ENCODE assay signal across 6 cellular contexts in the genomic region with DNA sequence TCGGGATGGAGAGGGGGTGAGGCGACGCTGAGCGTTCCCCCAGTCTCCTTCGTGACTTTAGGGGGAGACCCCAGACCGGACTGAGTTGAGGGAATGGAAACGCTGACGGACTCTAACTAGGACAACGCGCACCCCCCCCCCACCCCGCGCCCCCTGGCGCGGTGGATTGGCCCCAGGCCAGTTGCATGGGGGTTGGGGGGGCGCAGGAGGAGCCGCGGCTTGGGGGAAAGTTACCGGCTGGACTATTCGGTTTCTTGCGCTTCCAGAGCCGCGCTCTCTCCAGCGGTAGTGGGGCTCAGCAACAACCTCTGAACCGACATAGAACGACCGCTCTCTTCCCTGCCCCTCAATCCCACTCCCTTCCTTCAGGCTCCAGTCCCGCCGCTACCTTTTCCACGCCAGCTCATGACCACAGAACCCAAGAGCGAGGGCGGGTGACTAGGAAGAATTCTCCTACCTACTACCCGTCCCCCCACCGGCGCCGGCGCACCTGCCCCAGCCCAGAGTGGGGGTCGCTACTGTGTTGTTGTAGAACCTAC. TPM values are rescaled to one million over a fixed set of nuclear protein-coding genes. Genes with fewer than 3 reads are reported as not detected.
DNase-seq lines count a peak whose midpoint lies in the region; ATAC-seq lines count a peak whose summit lies in the region.

No MANE protein-coding gene starts in this region.

- peak overlapping the region; percentile 88 to 98 for H3K18ac ChIP-seq in mesenchymal stem cell (ENCODE audit: low read depth in 1 of 2, low read length in 2 of 2)

- H3K79me1 ChIP-seq in mesenchymal stem cell (replicated peaks; ENCODE audit: low read length, poor library complexity, severe bottlenecking), result peaks cover 15% of the 10 kb centered on the region

- ATAC-seq in HG02571 (IDR thresholded peaks at IDR 0.05; ENCODE audit: unreplicated experiment), result no peak

- H3K4me1 Mint-ChIP-seq in activated naive CD8-positive, alpha-beta T cell treated with anti-CD3 and anti-CD28 coated beads for 36 hours, result peaks cover 48% of the 10 kb centered on the region

- peak overlapping the region; percentile 86 for H3K4me3 Mint-ChIP-seq in activated naive CD8-positive, alpha-beta T cell treated with anti-CD3 and anti-CD28 coated beads for 36 hours

- H3K36me3 Mint-ChIP-seq in activated naive CD8-positive, alpha-beta T cell treated with anti-CD3 and anti-CD28 coated beads for 36 hours, result peaks cover 6% of the 10 kb centered on the region

- H2BK15ac ChIP-seq in mesenchymal stem cell (ENCODE audit: low read depth, poor library complexity, severe bottlenecking), result peak overlapping the region; percentile 93

- peak overlapping the region in 1 of 2 experiments; percentile 97 for H3K14ac ChIP-seq in mesenchymal stem cell (ENCODE audit: low read length in 2 of 2)

- no peaks in the 10 kb centered on the region for H3K9me3 ChIP-seq in mesenchymal stem cell (ENCODE audit: control insufficient read depth, low read length)

- peak overlapping the region; percentile 97 for H4K91ac ChIP-seq in mesenchymal stem cell (ENCODE audit: low read length)

- H3K4me2 ChIP-seq in mesenchymal stem cell (ENCODE audit: low read length, poor library complexity, severe bottlenecking), result peak overlapping the region; percentile 62

- DNase-seq in NCI-H345 (lab: John Stamatoyannopoulos, UW) (peak; percentile 72), NCI-H345 treated with DMSO at 0.1 percent for 48 hours (lab: John Stamatoyannopoulos, UW; ENCODE audit: unreplicated experiment) (no peak), mesenchymal stem cell (peak; percentile 56), NCI-H510A treated with DMSO at 0.1 percent for 48 hours (lab: John Stamatoyannopoulos, UW) (no peak)
- no peak for DNase-seq in activated naive CD8-positive, alpha-beta T cell treated with anti-CD3 and anti-CD28 coated beads for 36 hours

- H2AFZ ChIP-seq in mesenchymal stem cell (ENCODE audit: low read depth, low read length), result no peak overlapping the region

- peak overlapping the region; percentile 55 for H2AK5ac ChIP-seq in mesenchymal stem cell (ENCODE audit: low read length, severe bottlenecking)

- WGBS in mesenchymal stem cell, result under 1% methylated on average over 15 of the region's 37 CpGs

- H4K8ac ChIP-seq in mesenchymal stem cell (ENCODE audit: low read length), result peak overlapping the region; percentile 91

- H3K27ac Mint-ChIP-seq in activated naive CD8-positive, alpha-beta T cell treated with anti-CD3 and anti-CD28 coated beads for 36 hours, result peak overlapping the region; percentile 90

- H3K9ac ChIP-seq in mesenchymal stem cell (ENCODE audit: low read length), result peak overlapping the region; percentile 96

- peak overlapping the region; percentile 98 for H2BK120ac ChIP-seq in mesenchymal stem cell (ENCODE audit: low read depth, low read length)

- peak overlapping the region in 1 of 2 experiments; percentile 86 for H3K23ac ChIP-seq in mesenchymal stem cell (ENCODE audit: low read length in 2 of 2)

- peak overlapping the region; percentile 68 for H2BK5ac ChIP-seq in mesenchymal stem cell (ENCODE audit: low read depth, low read length, poor library complexity, severe bottlenecking)

- peak overlapping the region; percentile 15 to 61 for H2BK12ac ChIP-seq in mesenchymal stem cell (ENCODE audit: low read length in 2 of 2)

- H3K36me3 ChIP-seq in mesenchymal stem cell (ENCODE audit: control insufficient read depth in 1 of 2, insufficient read depth in 2 of 2, low read depth in 1 of 2, low read length in 2 of 2), result peaks cover 3 to 27% of the 10 kb centered on the region in 2 experiments

- peak overlapping the region; percentile 87 for H3K27ac ChIP-seq in mesenchymal stem cell (ENCODE audit: low read length, poor library complexity, severe bottlenecking)

- H3K4me3 ChIP-seq in mesenchymal stem cell (ENCODE audit: insufficient read depth in 1 of 2, low read depth in 1 of 2, low read length in 2 of 2), result peak overlapping the region; percentile 83 to 100

- no peaks in the 10 kb centered on the region for H3K27me3 ChIP-seq in mesenchymal stem cell (ENCODE audit: control insufficient read depth in 1 of 2, insufficient read depth in 1 of 2, low read length in 2 of 2)

- H3K9me3 Mint-ChIP-seq in activated naive CD8-positive, alpha-beta T cell treated with anti-CD3 and anti-CD28 coated beads for 36 hours, result no peaks in the 10 kb centered on the region

- H3K4me1 ChIP-seq in mesenchymal stem cell (ENCODE audit: control insufficient read depth, insufficient read depth, low read depth, low read length), result peaks cover 42% of the 10 kb centered on the region

- peaks cover 3% of the 10 kb centered on the region for H3K27me3 Mint-ChIP-seq in activated naive CD8-positive, alpha-beta T cell treated with anti-CD3 and anti-CD28 coated beads for 36 hours

- H3K4ac ChIP-seq in mesenchymal stem cell (ENCODE audit: low read depth in 1 of 2, low read length in 2 of 2), result peak overlapping the region; percentile 85 to 89

RNA-seq across cellular contexts. Expression of gene ZBTB7B, which starts 0.7 kb away (rescaled TPM):
- 10 to 100 TPM; 14.1 to 14.4 TPM for total RNA-seq in activated naive CD8-positive, alpha-beta T cell treated with anti-CD3 and anti-CD28 coated beads for 36 hours
- polyA plus RNA-seq in mesenchymal stem cell (2013, experiment 1 of 2), result 18.3 TPM
- 18.3 TPM for polyA plus RNA-seq in mesenchymal stem cell (2013, experiment 2 of 2)

RNA-seq across cellular contexts. Expression of gene LENEP, which starts 9.9 kb away (rescaled TPM):
- under 1 TPM in 1 of 2 experiments, not detected in 1; 0.66 TPM for total RNA-seq in activated naive CD8-positive, alpha-beta T cell treated with anti-CD3 and anti-CD28 coated beads for 36 hours
- polyA plus RNA-seq in mesenchymal stem cell (2013, experiment 1 of 2), result not detected
- not detected for polyA plus RNA-seq in mesenchymal stem cell (2013, experiment 2 of 2)

RNA-seq across cellular contexts. Expression of gene FLAD1, which starts 20.2 kb away (rescaled TPM):
- total RNA-seq in activated naive CD8-positive, alpha-beta T cell treated with anti-CD3 and anti-CD28 coated beads for 36 hours, result 10 to 100 TPM; 54.2 to 56.1 TPM
- polyA plus RNA-seq in mesenchymal stem cell (2013, experiment 1 of 2), result 26.7 TPM
- polyA plus RNA-seq in mesenchymal stem cell (2013, experiment 2 of 2), result 26.3 TPM

RNA-seq across cellular contexts. Expression of gene CKS1B, which starts 28.8 kb away (rescaled TPM):
- total RNA-seq in activated naive CD8-positive, alpha-beta T cell treated with anti-CD3 and anti-CD28 coated beads for 36 hours, result 100 to 1,000 TPM; 156 TPM
- polyA plus RNA-seq in mesenchymal stem cell (2013, experiment 1 of 2), result 48.2 TPM
- polyA plus RNA-seq in mesenchymal stem cell (2013, experiment 2 of 2), result 48.8 TPM

RNA-seq across cellular contexts. Expression of gene DCST2, which starts 30.3 kb away (rescaled TPM):
- total RNA-seq in activated naive CD8-positive, alpha-beta T cell treated with anti-CD3 and anti-CD28 coated beads for 36 hours, result under 1 TPM; 0.20 to 0.31 TPM
- 0.07 TPM for polyA plus RNA-seq in mesenchymal stem cell (2013, experiment 1 of 2)
- polyA plus RNA-seq in mesenchymal stem cell (2013, experiment 2 of 2), result 0.08 TPM

Comparison
In these comparisons a context has a peak if more than half of its experiments do, and no peak if none do; other contexts are left out.
1. DNase-seq: peak in NCI-H345 (single experiment) and mesenchymal stem cell (single experiment); none in NCI-H345 treated with DMSO at 0.1 percent for 48 hours (single experiment), activated naive CD8-positive, alpha-beta T cell treated with anti-CD3 and anti-CD28 coated beads for 36 hours (single experiment) and NCI-H510A treated with DMSO at 0.1 percent for 48 hours (single experiment).